In genomic region chr16:75237398-75238131, GRCh38 we compare ENCODE assay signal across 14 cellular contexts. TPM values are rescaled to one million over a fixed set of nuclear protein-coding genes. Genes with fewer than 3 reads are reported as not detected.
A peak's percentile ranks its signal among the peaks of the same experiment; 100 is the strongest.
DNase-seq lines count a peak whose midpoint lies in the region; ATAC-seq and TF ChIP-seq lines count a peak whose summit lies in the region.
"Had no signal": no experiment of that assay in that cellular context is flagged by ENCODE, and none has a peak within 500 bp of the region (broad histone marks: within the 10 kb centered on the region; RNA-seq: fewer than 3 reads in every experiment).

No MANE protein-coding gene starts in this region.

- POLR2A ChIA-PET in CD8-positive, alpha-beta memory T cell (lab: Charles Lee): no interaction called here

- peaks cover 24% of the 10 kb centered on the region for H3K4me1 Mint-ChIP-seq in mesothelial cell of epicardium
- peaks cover 4 to 11% (median 6%) of the 10 kb centered on the region in 3 donors for H3K4me1 Mint-ChIP-seq in CD8-positive, alpha-beta memory T cell
- H3K4me1 Mint-ChIP-seq in activated T-cell treated with anti-CD3 and anti-CD28 coated beads, Interleukin-2, amount 50 U/mL, for 4 hours (ENCODE audit: low read depth): peaks cover 1% of the 10 kb centered on the region

- 0 out of 2 replicates have a peak overlapping the region, but pooled peaks have one; percentile 19 for H3K9ac ChIP-seq in HUES64 (ENCODE audit: low read depth, low read length)
- H3K9ac ChIP-seq: neural progenitor cell had no signal

- no peak overlapping the region for H3K4me3 ChIP-seq in HUES64 (ENCODE audit: low read length)
- no peak overlapping the region for H3K4me3 ChIP-seq in testis
- no peak overlapping the region for H3K4me3 ChIP-seq in CD8-positive, alpha-beta memory T cell (ENCODE audit: low read length)
- H3K4me3 ChIP-seq: neural progenitor cell had no signal

- no peaks in the 10 kb centered on the region for H3K9me3 Mint-ChIP-seq in mesothelial cell of epicardium
- H3K9me3 Mint-ChIP-seq in CD8-positive, alpha-beta memory T cell: no peaks in the 10 kb centered on the region
- no peaks in the 10 kb centered on the region for H3K9me3 Mint-ChIP-seq in activated T-cell treated with anti-CD3 and anti-CD28 coated beads, Interleukin-2, amount 50 U/mL, for 4 hours
- H3K9me3 Mint-ChIP-seq: activated T-helper 17 cell treated with anti-CD3 and anti-CD28 coated beads, Interleukin-2, amount 50 U/mL, for 72 hours; IgD-negative memory B cell; neural progenitor cell had no signal

- H3K36me3 ChIP-seq in HUES64 (ENCODE audit: insufficient read depth, low read length): peaks cover 75% of the 10 kb centered on the region
- H3K36me3 ChIP-seq in testis (ENCODE audit: low read depth, missing control alignments): no peaks in the 10 kb centered on the region
- no peaks in the 10 kb centered on the region for H3K36me3 ChIP-seq in CD8-positive, alpha-beta memory T cell (ENCODE audit: insufficient read depth, low read length)
- H3K36me3 ChIP-seq: neural progenitor cell had no signal

- H3K27ac ChIP-seq in HUES64 (ENCODE audit: low read depth, low read length) (peak overlapping the region; percentile 71; the same call in 1 of the 2 replicates), cingulate gyrus (ENCODE audit: low read depth, low read length) (peak overlapping the region; percentile 98), testis (peak overlapping the region; percentile 71 to 79)
- H3K27ac ChIP-seq in CD8-positive, alpha-beta memory T cell (ENCODE audit: low read depth, low read length): no peak overlapping the region
- H3K27ac ChIP-seq: neural progenitor cell had no signal

- H3K4me1 ChIP-seq in HUES64 (ENCODE audit: insufficient read depth, low read length) (peaks cover 4% of the 10 kb centered on the region; the same call in 1 of the 2 replicates), testis (peaks cover 65% of the 10 kb centered on the region)
- no peaks in the 10 kb centered on the region for H3K4me1 ChIP-seq in CD8-positive, alpha-beta memory T cell (ENCODE audit: insufficient read depth, low read length)

- no peak for TF ChIP-seq POLR2A in testis (IDR thresholded peaks at IDR 0.05)

- peaks cover 10% of the 10 kb centered on the region for H3K36me3 Mint-ChIP-seq in mesothelial cell of epicardium
- no peaks in the 10 kb centered on the region for H3K36me3 Mint-ChIP-seq in CD8-positive, alpha-beta memory T cell
- no peaks in the 10 kb centered on the region for H3K36me3 Mint-ChIP-seq in activated T-cell treated with anti-CD3 and anti-CD28 coated beads, Interleukin-2, amount 50 U/mL, for 4 hours (ENCODE audit: insufficient read depth)
- H3K36me3 Mint-ChIP-seq: IgD-negative memory B cell had no signal

- intact Hi-C loops in testis (cut with DNase I; ENCODE audit: low total_unique reads): loop anchor here (10.0 kb wide), 1 partner anchor 147 kb away; no protein-coding TSS in a partner anchor

- H3K27me3 ChIP-seq in HUES64 (ENCODE audit: insufficient read depth, low read length) (no peaks in the 10 kb centered on the region), testis (no peaks in the 10 kb centered on the region)
- H3K27me3 ChIP-seq in CD8-positive, alpha-beta memory T cell (ENCODE audit: insufficient read depth, low read length, poor library complexity, severe bottlenecking): no peaks in the 10 kb centered on the region
- H3K27me3 ChIP-seq: neural progenitor cell had no signal

- no peaks in the 10 kb centered on the region for H3K9me3 ChIP-seq in HUES64 (ENCODE audit: insufficient read depth, low read depth, low read length)
- no peaks in the 10 kb centered on the region for H3K9me3 ChIP-seq in testis
- no peaks in the 10 kb centered on the region for H3K9me3 ChIP-seq in CD8-positive, alpha-beta memory T cell (ENCODE audit: low read length)

- DNase-seq in mesothelial cell of epicardium (ENCODE audit: low spot score in 2 of 2, unreplicated experiment in 2 of 2) (no peak), testis (no peak), NCI-H2029 treated with DMSO at 0.1 percent for 48 hours (lab: John Stamatoyannopoulos, UW) (no peak)
- DNase-seq in CD8-positive, alpha-beta memory T cell: no peak
- DNase-seq in activated T-cell treated with anti-CD3 and anti-CD28 coated beads, Interleukin-2, amount 50 U/mL, for 4 hours: no peak
- DNase-seq: activated CD4-positive, alpha-beta T cell treated with anti-CD3 and anti-CD28 coated beads for 36 hours; NCI-H526 treated with DMSO at 0.1 percent for 48 hours had no signal

- WGBS in HUES64: 93% methylated on average over 18 of the region's 18 CpGs
- 65 to 73% methylated on average over 10 to 11 of the region's 18 CpGs for WGBS in testis, 2 donors

- no peak overlapping the region for H3K4me3 Mint-ChIP-seq in mesothelial cell of epicardium
- H3K4me3 Mint-ChIP-seq in CD8-positive, alpha-beta memory T cell: no peak overlapping the region
- H3K4me3 Mint-ChIP-seq in activated T-cell treated with anti-CD3 and anti-CD28 coated beads, Interleukin-2, amount 50 U/mL, for 4 hours: no peak overlapping the region
- H3K4me3 Mint-ChIP-seq: activated CD4-positive, alpha-beta T cell treated with anti-CD3 and anti-CD28 coated beads for 36 hours; activated T-helper 17 cell treated with anti-CD3 and anti-CD28 coated beads, Interleukin-2, amount 50 U/mL, for 72 hours; IgD-negative memory B cell; neural progenitor cell had no signal

- H3K27me3 Mint-ChIP-seq in mesothelial cell of epicardium (ENCODE audit: low read depth): no peaks in the 10 kb centered on the region
- peaks cover 0 to 6% of the 10 kb centered on the region in 2 donors for H3K27me3 Mint-ChIP-seq in CD8-positive, alpha-beta memory T cell
- no peaks in the 10 kb centered on the region for H3K27me3 Mint-ChIP-seq in activated T-cell treated with anti-CD3 and anti-CD28 coated beads, Interleukin-2, amount 50 U/mL, for 4 hours (ENCODE audit: low read depth)
- H3K27me3 Mint-ChIP-seq: activated CD4-positive, alpha-beta T cell treated with anti-CD3 and anti-CD28 coated beads for 36 hours; activated T-helper 17 cell treated with anti-CD3 and anti-CD28 coated beads, Interleukin-2, amount 50 U/mL, for 72 hours had no signal

- ATAC-seq in activated T-cell treated with anti-CD3 and anti-CD28 coated beads, Interleukin-2, amount 50 U/mL, for 4 hours: no peak
- no peak for ATAC-seq in GM19467 (IDR thresholded peaks at IDR 0.05; ENCODE audit: unreplicated experiment)
- ATAC-seq: activated CD4-positive, alpha-beta T cell treated with anti-CD3 and anti-CD28 coated beads for 36 hours; activated T-helper 17 cell treated with anti-CD3 and anti-CD28 coated beads, Interleukin-2, amount 50 U/mL, for 72 hours had no signal

- no peak for TF ChIP-seq CTCF in mesothelial cell of epicardium (IDR thresholded peaks at IDR 0.05; ENCODE audit: unreplicated experiment)
- no peak for TF ChIP-seq CTCF in testis (IDR thresholded peaks at IDR 0.05)

- peak overlapping the region; percentile 73 for H3K27ac Mint-ChIP-seq in mesothelial cell of epicardium
- no peak overlapping the region for H3K27ac Mint-ChIP-seq in CD8-positive, alpha-beta memory T cell
- H3K27ac Mint-ChIP-seq: activated CD4-positive, alpha-beta T cell treated with anti-CD3 and anti-CD28 coated beads for 36 hours; activated T-helper 17 cell treated with anti-CD3 and anti-CD28 coated beads, Interleukin-2, amount 50 U/mL, for 72 hours; neural progenitor cell had no signal

- CTCF ChIA-PET in CD8-positive, alpha-beta memory T cell (lab: Charles Lee): interaction anchor here (1.3 kb wide), 1 partner anchor 10 kb away, joined by 3 read pairs; no protein-coding TSS in a partner anchor

RNA-seq across cellular contexts. Expression of gene BCAR1, which starts 13.9 kb away (rescaled TPM):
- 43.7 TPM for polyA plus RNA-seq in HUES64 (2013, experiment 1 of 2)
- 40.2 TPM for polyA plus RNA-seq in HUES64 (2013, experiment 2 of 2)
- 87.3 to 95.9 TPM (median 95.1 TPM) in 3 replicates for total RNA-seq in mesothelial cell of epicardium
- total RNA-seq in testis: 100 to 1,000 TPM; 139 to 201 TPM
- 83.8 TPM for polyA plus RNA-seq in testis (ENCODE audit: insufficient read depth, low read depth, low replicate concordance)
- total RNA-seq in CD8-positive, alpha-beta memory T cell: under 1 TPM; 0.88 to 0.95 TPM
- polyA plus RNA-seq in CD8-positive, alpha-beta memory T cell: not detected
- total RNA-seq in activated T-cell treated with anti-CD3 and anti-CD28 coated beads, Interleukin-2, amount 50 U/mL, for 4 hours: 1 to 10 TPM; 1.5 to 4.3 (median 2.9) TPM
- polyA plus RNA-seq: IgD-negative memory B cell had no signal

RNA-seq across cellular contexts. Expression of gene CTRB1, which starts 18.8 kb away (rescaled TPM):
- polyA plus RNA-seq in HUES64 (2013, experiment 1 of 2): not detected
- polyA plus RNA-seq in HUES64 (2013, experiment 2 of 2): not detected
- total RNA-seq in mesothelial cell of epicardium (not detected in 3 replicates), testis (1 to 10 TPM in 1 of 2 donors, not detected in 1; 1.2 TPM)
- polyA plus RNA-seq in testis (ENCODE audit: insufficient read depth, low read depth, low replicate concordance): not detected
- total RNA-seq in CD8-positive, alpha-beta memory T cell: not detected
- polyA plus RNA-seq in CD8-positive, alpha-beta memory T cell: not detected
- 1 to 10 TPM; 2.2 to 5.5 (median 3.4) TPM for total RNA-seq in activated T-cell treated with anti-CD3 and anti-CD28 coated beads, Interleukin-2, amount 50 U/mL, for 4 hours
- total RNA-seq: activated CD4-positive, alpha-beta T cell treated with anti-CD3 and anti-CD28 coated beads for 36 hours; activated T-helper 17 cell treated with anti-CD3 and anti-CD28 coated beads, Interleukin-2, amount 50 U/mL, for 72 hours; fibroblast of villous mesenchyme had no signal
- polyA plus RNA-seq: IgD-negative memory B cell had no signal

RNA-seq across cellular contexts. Expression of gene CTRB2, which starts 30.6 kb away (rescaled TPM):
- polyA plus RNA-seq in HUES64 (2013, experiment 1 of 2): not detected
- polyA plus RNA-seq in HUES64 (2013, experiment 2 of 2): not detected
- not detected in 3 replicates for total RNA-seq in mesothelial cell of epicardium
- 1 to 10 TPM in 1 of 2 donors, under 1 TPM in 1; 0.63 to 1.1 TPM for total RNA-seq in testis
- 0.69 TPM for polyA plus RNA-seq in testis (ENCODE audit: insufficient read depth, low read depth, low replicate concordance)
- not detected for total RNA-seq in CD8-positive, alpha-beta memory T cell
- polyA plus RNA-seq in CD8-positive, alpha-beta memory T cell: not detected
- 10 to 100 TPM in 1 of 3 donors, 1 to 10 TPM in 2; 5.5 to 10.3 (median 6.7) TPM for total RNA-seq in activated T-cell treated with anti-CD3 and anti-CD28 coated beads, Interleukin-2, amount 50 U/mL, for 4 hours
- total RNA-seq: activated CD4-positive, alpha-beta T cell treated with anti-CD3 and anti-CD28 coated beads for 36 hours; activated T-helper 17 cell treated with anti-CD3 and anti-CD28 coated beads, Interleukin-2, amount 50 U/mL, for 72 hours; fibroblast of villous mesenchyme had no signal
- polyA plus RNA-seq: IgD-negative memory B cell had no signal

Comparison
In these comparisons a context has a peak if more than half of its experiments do, and no peak if none do; other contexts are left out.
1. RNA of gene BCAR1, which starts 13.9 kb away (total RNA-seq): 139 to 201 TPM in testis and 87.3 to 95.9 TPM in mesothelial cell of epicardium; 1.5 to 4.3 TPM in activated T-cell treated with anti-CD3 and anti-CD28 coated beads, Interleukin-2, amount 50 U/mL, for 4 hours and 0.88 to 0.95 TPM in CD8-positive, alpha-beta memory T cell; every median in the first group is over 10 times any median in the second.